ENCODE assay signal across 31 cellular contexts in the genomic region with DNA sequence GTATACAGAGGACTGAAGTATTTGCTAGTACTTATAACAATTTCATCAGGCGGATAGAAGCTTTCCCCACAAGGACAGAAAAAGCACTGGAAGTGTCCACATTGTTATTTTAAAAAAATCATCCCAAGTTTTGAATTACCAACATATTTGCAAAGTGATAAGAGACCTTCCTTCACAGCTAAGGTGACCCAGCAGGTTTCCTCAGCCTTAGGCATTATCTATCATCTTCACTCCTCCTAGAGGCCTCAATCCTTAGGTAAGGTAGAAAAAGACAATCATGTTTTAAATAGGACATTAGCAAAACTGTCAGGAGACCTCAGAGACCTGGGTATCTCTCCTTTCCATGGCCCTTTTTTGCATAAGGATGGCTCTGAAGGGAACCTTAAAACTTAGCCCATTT.
"Had no signal": no experiment of that assay in that cellular context is flagged by ENCODE, and none has a peak within 500 bp of the region (broad histone marks: within the 10 kb centered on the region; RNA-seq: fewer than 3 reads in every experiment).

No MANE protein-coding gene starts in this region.

- H3K27me3 ChIP-seq: neural progenitor cell, right atrium auricular region, suprapubic skin, uterus had no signal

- ATAC-seq: left cardiac atrium; left lobe of liver; left ventricle myocardium superior; lower lobe of right lung; natural killer cell; sciatic nerve; stimulated activated effector memory CD8-positive, alpha-beta T cell treated with anti-CD3 and anti-CD28 coated beads, Interleukin-12 subunit alpha, Interleukin-12 subunit beta, amount 100 ng/mL, for 72 hours had no signal

- H3K4me3 ChIP-seq: lower lobe of right lung, neural progenitor cell, right atrium auricular region, skin epidermis, suprapubic skin, thoracic aorta, tibial artery, uterus had no signal

- H3K36me3 Mint-ChIP-seq: mesothelial cell of epicardium; natural killer cell; neural progenitor cell; stimulated activated effector memory CD8-positive, alpha-beta T cell treated with anti-CD3 and anti-CD28 coated beads, Interleukin-12 subunit alpha, Interleukin-12 subunit beta, amount 100 ng/mL, for 72 hours; type B pancreatic cell had no signal

- H3K4me1 ChIP-seq: neural progenitor cell had no signal

- H3K9me3 ChIP-seq: lower lobe of right lung, neutrophil, right atrium auricular region, suprapubic skin, thoracic aorta, tibial artery, uterus had no signal

- H3K9me3 Mint-ChIP-seq: mesothelial cell of epicardium; natural killer cell; nephron progenitor cell; neural progenitor cell; stimulated activated effector memory CD8-positive, alpha-beta T cell treated with anti-CD3 and anti-CD28 coated beads, Interleukin-12 subunit alpha, Interleukin-12 subunit beta, amount 100 ng/mL, for 72 hours; stimulated activated naive CD8-positive, alpha-beta T cell treated with anti-CD3 and anti-CD28 coated beads, Interleukin-15, Interleukin-2, amounts not matched to agents 100 ng/mL and 50 ng/mL, for 24 hours; type B pancreatic cell had no signal

- H3K9ac ChIP-seq: neural progenitor cell had no signal

- H3K27ac Mint-ChIP-seq: mesothelial cell of epicardium; natural killer cell; nephron progenitor cell; neural progenitor cell; progenitor cell of endocrine pancreas; stimulated activated effector memory CD8-positive, alpha-beta T cell treated with anti-CD3 and anti-CD28 coated beads, Interleukin-12 subunit alpha, Interleukin-12 subunit beta, amount 100 ng/mL, for 72 hours; stimulated activated naive CD8-positive, alpha-beta T cell treated with anti-CD3 and anti-CD28 coated beads, Interleukin-15, Interleukin-2, amounts not matched to agents 100 ng/mL and 50 ng/mL, for 24 hours; type B pancreatic cell had no signal

- H3K36me3 ChIP-seq: lower lobe of right lung, neural progenitor cell, neutrophil, right atrium auricular region, suprapubic skin, thoracic aorta, tibial artery, uterus had no signal

- H3K27ac ChIP-seq: lower lobe of right lung, neural progenitor cell, neutrophil, right atrium auricular region, skin epidermis, suprapubic skin, thoracic aorta, tibial artery, uterus had no signal

- DNase-seq: hippocampal formation; kidney glomerular epithelial cell; left cardiac atrium; left ventricle myocardium superior; lower lobe of right lung; mammary epithelial cell; mesenchymal stem cell; naive B cell; natural killer cell; nephron progenitor cell; occipital lobe; stimulated activated CD4-positive, alpha-beta T cell treated with anti-CD3 and anti-CD28 coated beads, Interleukin-12 subunit alpha, Interleukin-12 subunit beta, amount 100 ng/mL, for 4 hours; stimulated activated CD4-positive, alpha-beta T cell treated with anti-CD3 and anti-CD28 coated beads, Interleukin-15, amount 100 ng/mL, for 24 hours; stimulated activated CD4-positive, alpha-beta T cell treated with anti-CD3 and anti-CD28 coated beads, Interleukin-2, amount 100 ng/mL, for 24 hours; stimulated activated CD4-positive, alpha-beta T cell treated with anti-CD3 and anti-CD28 coated beads, Interleukin-4, amount 100 ng/mL, for 24 hours; stimulated activated naive CD4-positive, alpha-beta T cell; tibial artery; uterus had no signal

- H3K27me3 Mint-ChIP-seq: progenitor cell of endocrine pancreas had no signal

- H3K4me3 Mint-ChIP-seq: mesothelial cell of epicardium; nephron progenitor cell; neural progenitor cell; stimulated activated effector memory CD8-positive, alpha-beta T cell treated with anti-CD3 and anti-CD28 coated beads, Interleukin-12 subunit alpha, Interleukin-12 subunit beta, amount 100 ng/mL, for 72 hours; stimulated activated naive CD8-positive, alpha-beta T cell treated with anti-CD3 and anti-CD28 coated beads, Interleukin-15, Interleukin-2, amounts not matched to agents 100 ng/mL and 50 ng/mL, for 24 hours had no signal

- H2AFZ ChIP-seq: neural progenitor cell had no signal

- H3K4me2 ChIP-seq: neural progenitor cell had no signal
